35 cellular contexts compared by ENCODE assay signal in the genomic region with DNA sequence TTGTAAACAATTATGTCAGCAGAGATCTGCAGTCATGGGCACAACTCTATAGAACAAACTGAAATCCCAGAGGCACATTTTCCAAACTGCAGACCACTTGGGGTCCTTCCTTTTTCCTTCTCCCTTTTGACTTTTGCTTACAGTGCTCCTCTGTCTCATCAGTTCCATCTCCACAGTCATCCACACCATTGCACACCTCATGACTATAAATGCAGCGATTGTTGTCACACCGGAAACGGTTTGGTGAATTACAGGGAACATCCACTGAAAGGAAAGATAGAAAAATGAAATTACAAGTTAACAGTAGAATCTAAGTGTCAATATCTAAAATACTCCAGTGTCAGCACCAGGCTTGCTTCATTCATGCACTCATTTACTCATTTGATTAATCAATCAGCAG.
"Had no signal": no experiment of that assay in that cellular context is flagged by ENCODE, and none has a peak within 500 bp of the region (broad histone marks: within the 10 kb centered on the region; RNA-seq: fewer than 3 reads in every experiment).

No MANE protein-coding gene starts in this region.

- H3K9me3 ChIP-seq: MG63 had no signal

- DNase-seq: Karpas-422, Kasumi-1, MG63, MM.1S, MV-4-11, NCI-H1048, NCI-H1092, NCI-H1092 treated with DMSO at 0.1 percent for 48 hours, NCI-H1105, NCI-H1105 treated with DMSO at 0.1 percent for 48 hours, NCI-H1417, NCI-H1417 treated with DMSO at 0.1 percent for 48 hours, NCI-H1436, NCI-H1436 treated with DMSO at 0.1 percent for 48 hours, NCI-H146, NCI-H1694, NCI-H1694 treated with DMSO at 0.1 percent for 48 hours, NCI-H187, NCI-H187 treated with DMSO at 0.1 percent for 48 hours, NCI-H1930, NCI-H2029, NCI-H2029 treated with DMSO at 0.1 percent for 48 hours, NCI-H2081, NCI-H2081 treated with DMSO at 0.1 percent for 48 hours, NCI-H2107, NCI-H2171, NCI-H2171 treated with DMSO at 0.1 percent for 48 hours, NCI-H2227 treated with DMSO at 0.1 percent for 48 hours, NCI-H226, NCI-H345, NCI-H446, NCI-H446 treated with DMSO at 0.1 percent for 48 hours, NCI-H510A, NCI-H510A treated with DMSO at 0.1 percent for 48 hours, NCI-H524 had no signal

- H3K4me3 ChIP-seq: MG63 had no signal

- H3K36me3 ChIP-seq: MG63 had no signal
